ENCODE assay signal across 1 cellular context in the genomic region with DNA sequence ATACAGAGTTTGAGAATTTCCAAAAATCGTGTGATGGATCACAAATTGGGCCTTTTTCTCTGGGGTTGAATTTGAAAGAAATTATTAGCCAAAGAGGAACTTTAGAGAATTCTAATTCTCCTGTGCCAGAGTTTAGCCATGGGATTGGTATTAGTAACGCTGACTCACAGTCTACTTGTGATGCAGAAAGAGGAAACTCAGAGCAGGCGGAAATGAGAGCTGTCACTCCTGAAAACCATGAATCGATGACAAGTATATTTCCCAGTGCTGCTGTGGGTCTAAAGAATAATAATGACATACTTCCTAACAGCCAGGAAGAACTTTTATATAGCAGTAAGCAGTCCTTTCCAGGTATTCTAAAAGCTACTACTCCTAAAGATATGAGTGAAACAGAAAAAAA.
TF ChIP-seq lines count a peak whose summit lies in the region.

No MANE protein-coding gene starts in this region.

TF ChIP-seq in K562, 482 proteins besides CTCF, POLR2A, EP300 and RAD21 (continued from another document and continues in another):
- TF ChIP-seq, protein P1, sequence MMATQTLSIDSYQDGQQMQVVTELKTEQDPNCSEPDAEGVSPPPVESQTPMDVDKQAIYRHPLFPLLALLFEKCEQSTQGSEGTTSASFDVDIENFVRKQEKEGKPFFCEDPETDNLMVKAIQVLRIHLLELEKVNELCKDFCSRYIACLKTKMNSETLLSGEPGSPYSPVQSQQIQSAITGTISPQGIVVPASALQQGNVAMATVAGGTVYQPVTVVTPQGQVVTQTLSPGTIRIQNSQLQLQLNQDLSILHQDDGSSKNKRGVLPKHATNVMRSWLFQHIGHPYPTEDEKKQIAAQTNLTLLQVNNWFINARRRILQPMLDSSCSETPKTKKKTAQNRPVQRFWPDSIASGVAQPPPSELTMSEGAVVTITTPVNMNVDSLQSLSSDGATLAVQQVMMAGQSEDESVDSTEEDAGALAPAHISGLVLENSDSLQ (IDR thresholded peaks at IDR 0.05), result peak; percentile 94
- TF ChIP-seq SMARCC2 (IDR thresholded peaks at IDR 0.05; ENCODE audit: low read depth), result peak; percentile 49; the same call in 1 of the 2 replicates
- peak; percentile 82 for TF ChIP-seq FOSL1 (tag; conservative IDR thresholded peaks at IDR 0.05)
- TF ChIP-seq, protein P2, sequence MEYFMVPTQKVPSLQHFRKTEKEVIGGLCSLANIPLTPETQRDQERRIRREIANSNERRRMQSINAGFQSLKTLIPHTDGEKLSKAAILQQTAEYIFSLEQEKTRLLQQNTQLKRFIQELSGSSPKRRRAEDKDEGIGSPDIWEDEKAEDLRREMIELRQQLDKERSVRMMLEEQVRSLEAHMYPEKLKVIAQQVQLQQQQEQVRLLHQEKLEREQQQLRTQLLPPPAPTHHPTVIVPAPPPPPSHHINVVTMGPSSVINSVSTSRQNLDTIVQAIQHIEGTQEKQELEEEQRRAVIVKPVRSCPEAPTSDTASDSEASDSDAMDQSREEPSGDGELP (CRISPR knock-in tag; IDR thresholded peaks at IDR 0.05; ENCODE audit: borderline replicate concordance), result no peak
- 0 out of 4 replicates have a peak, but pooled peaks of 1 of the 2 experiments have one; percentile 17 for TF ChIP-seq TEAD1 (CRISPR knock-in tag; IDR thresholded peaks at IDR 0.05)
- TF ChIP-seq DDX20 (tag; IDR thresholded peaks at IDR 0.05; ENCODE audit: low read depth), result no peak
- TF ChIP-seq ZNF124 (CRISPR knock-in tag; IDR thresholded peaks at IDR 0.05), result no peak
- no peak for TF ChIP-seq ZNF696 (CRISPR knock-in tag; conservative IDR thresholded peaks at IDR 0.05)
- TF ChIP-seq CEBPG (CRISPR knock-in tag; IDR thresholded peaks at IDR 0.05), result peak; percentile 46; the same call in 1 of the 2 replicates
- TF ChIP-seq CEBPG (tag; conservative IDR thresholded peaks at IDR 0.05 in 1 of 2, IDR thresholded peaks at IDR 0.05 in 1 of 2), result peak in 1 of 2 experiments; percentile 25; a peak in 1 of 4 replicates
- no peak for TF ChIP-seq ZNF140 (CRISPR knock-in tag; IDR thresholded peaks at IDR 0.05)
- TF ChIP-seq BRF1 (IDR thresholded peaks at IDR 0.05; ENCODE audit: borderline replicate concordance, extremely low read depth, insufficient read length), result no peak
- no peak for TF ChIP-seq CHD4 (IDR thresholded peaks at IDR 0.05; ENCODE audit: insufficient read depth, insufficient replicate concordance, low read depth, low read length, poor library complexity, severe bottlenecking)
- TF ChIP-seq, protein P3, sequence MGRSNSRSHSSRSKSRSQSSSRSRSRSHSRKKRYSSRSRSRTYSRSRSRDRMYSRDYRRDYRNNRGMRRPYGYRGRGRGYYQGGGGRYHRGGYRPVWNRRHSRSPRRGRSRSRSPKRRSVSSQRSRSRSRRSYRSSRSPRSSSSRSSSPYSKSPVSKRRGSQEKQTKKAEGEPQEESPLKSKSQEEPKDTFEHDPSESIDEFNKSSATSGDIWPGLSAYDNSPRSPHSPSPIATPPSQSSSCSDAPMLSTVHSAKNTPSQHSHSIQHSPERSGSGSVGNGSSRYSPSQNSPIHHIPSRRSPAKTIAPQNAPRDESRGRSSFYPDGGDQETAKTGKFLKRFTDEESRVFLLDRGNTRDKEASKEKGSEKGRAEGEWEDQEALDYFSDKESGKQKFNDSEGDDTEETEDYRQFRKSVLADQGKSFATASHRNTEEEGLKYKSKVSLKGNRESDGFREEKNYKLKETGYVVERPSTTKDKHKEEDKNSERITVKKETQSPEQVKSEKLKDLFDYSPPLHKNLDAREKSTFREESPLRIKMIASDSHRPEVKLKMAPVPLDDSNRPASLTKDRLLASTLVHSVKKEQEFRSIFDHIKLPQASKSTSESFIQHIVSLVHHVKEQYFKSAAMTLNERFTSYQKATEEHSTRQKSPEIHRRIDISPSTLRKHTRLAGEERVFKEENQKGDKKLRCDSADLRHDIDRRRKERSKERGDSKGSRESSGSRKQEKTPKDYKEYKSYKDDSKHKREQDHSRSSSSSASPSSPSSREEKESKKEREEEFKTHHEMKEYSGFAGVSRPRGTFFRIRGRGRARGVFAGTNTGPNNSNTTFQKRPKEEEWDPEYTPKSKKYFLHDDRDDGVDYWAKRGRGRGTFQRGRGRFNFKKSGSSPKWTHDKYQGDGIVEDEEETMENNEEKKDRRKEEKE (IDR thresholded peaks at IDR 0.05; ENCODE audit: borderline replicate concordance in 1 of 2, control insufficient read depth in 1 of 2, low read depth in 2 of 2, low read length in 1 of 2), result no peak
- TF ChIP-seq MTA2 (IDR thresholded peaks at IDR 0.05; ENCODE audit: low read depth), result 0 out of 2 replicates have a peak, but pooled peaks have one; percentile 13
- TF ChIP-seq, protein P4, sequence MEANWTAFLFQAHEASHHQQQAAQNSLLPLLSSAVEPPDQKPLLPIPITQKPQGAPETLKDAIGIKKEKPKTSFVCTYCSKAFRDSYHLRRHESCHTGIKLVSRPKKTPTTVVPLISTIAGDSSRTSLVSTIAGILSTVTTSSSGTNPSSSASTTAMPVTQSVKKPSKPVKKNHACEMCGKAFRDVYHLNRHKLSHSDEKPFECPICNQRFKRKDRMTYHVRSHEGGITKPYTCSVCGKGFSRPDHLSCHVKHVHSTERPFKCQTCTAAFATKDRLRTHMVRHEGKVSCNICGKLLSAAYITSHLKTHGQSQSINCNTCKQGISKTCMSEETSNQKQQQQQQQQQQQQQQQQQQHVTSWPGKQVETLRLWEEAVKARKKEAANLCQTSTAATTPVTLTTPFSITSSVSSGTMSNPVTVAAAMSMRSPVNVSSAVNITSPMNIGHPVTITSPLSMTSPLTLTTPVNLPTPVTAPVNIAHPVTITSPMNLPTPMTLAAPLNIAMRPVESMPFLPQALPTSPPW (CRISPR knock-in tag; IDR thresholded peaks at IDR 0.05), result no peak
- peak; percentile 72 for TF ChIP-seq JUN (IDR thresholded peaks at IDR 0.05; ENCODE audit: borderline replicate concordance, low read depth, low read length)
- no peak for TF ChIP-seq JUN (CRISPR knock-in tag; IDR thresholded peaks at IDR 0.05; ENCODE audit: borderline replicate concordance)
- no peak for TF ChIP-seq POLR3G (IDR thresholded peaks at IDR 0.05; ENCODE audit: extremely low read depth, insufficient read length, insufficient replicate concordance)
- no peak for TF ChIP-seq RBM25 (IDR thresholded peaks at IDR 0.05; ENCODE audit: low read depth, low read length, severe bottlenecking)
- TF ChIP-seq MYBL2 (IDR thresholded peaks at IDR 0.05; ENCODE audit: low read depth), result no peak
- TF ChIP-seq MYBL2 (CRISPR knock-in tag; IDR thresholded peaks at IDR 0.05; ENCODE audit: borderline replicate concordance), result no peak
- TF ChIP-seq, protein P5, sequence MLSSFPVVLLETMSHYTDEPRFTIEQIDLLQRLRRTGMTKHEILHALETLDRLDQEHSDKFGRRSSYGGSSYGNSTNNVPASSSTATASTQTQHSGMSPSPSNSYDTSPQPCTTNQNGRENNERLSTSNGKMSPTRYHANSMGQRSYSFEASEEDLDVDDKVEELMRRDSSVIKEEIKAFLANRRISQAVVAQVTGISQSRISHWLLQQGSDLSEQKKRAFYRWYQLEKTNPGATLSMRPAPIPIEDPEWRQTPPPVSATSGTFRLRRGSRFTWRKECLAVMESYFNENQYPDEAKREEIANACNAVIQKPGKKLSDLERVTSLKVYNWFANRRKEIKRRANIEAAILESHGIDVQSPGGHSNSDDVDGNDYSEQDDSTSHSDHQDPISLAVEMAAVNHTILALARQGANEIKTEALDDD (IDR thresholded peaks at IDR 0.05), result 0 out of 2 replicates have a peak, but pooled peaks have one; percentile 42
- no peak for TF ChIP-seq ZNF431 (CRISPR knock-in tag; IDR thresholded peaks at IDR 0.05)
- TF ChIP-seq MAFK (IDR thresholded peaks at IDR 0.05; ENCODE audit: low read length), result peak; percentile 70; the same call in 1 of the 2 replicates
- peak; percentile 14; the same call in 1 of the 2 replicates for TF ChIP-seq TEAD4 (IDR thresholded peaks at IDR 0.05; ENCODE audit: low read length)
- TF ChIP-seq TEAD4 (CRISPR knock-in tag; IDR thresholded peaks at IDR 0.05; ENCODE audit: borderline replicate concordance), result no peak
- TF ChIP-seq NEUROD1 (IDR thresholded peaks at IDR 0.05; ENCODE audit: borderline replicate concordance, low read depth, low read length, partially characterized antibody), result no peak
- TF ChIP-seq, protein P6, sequence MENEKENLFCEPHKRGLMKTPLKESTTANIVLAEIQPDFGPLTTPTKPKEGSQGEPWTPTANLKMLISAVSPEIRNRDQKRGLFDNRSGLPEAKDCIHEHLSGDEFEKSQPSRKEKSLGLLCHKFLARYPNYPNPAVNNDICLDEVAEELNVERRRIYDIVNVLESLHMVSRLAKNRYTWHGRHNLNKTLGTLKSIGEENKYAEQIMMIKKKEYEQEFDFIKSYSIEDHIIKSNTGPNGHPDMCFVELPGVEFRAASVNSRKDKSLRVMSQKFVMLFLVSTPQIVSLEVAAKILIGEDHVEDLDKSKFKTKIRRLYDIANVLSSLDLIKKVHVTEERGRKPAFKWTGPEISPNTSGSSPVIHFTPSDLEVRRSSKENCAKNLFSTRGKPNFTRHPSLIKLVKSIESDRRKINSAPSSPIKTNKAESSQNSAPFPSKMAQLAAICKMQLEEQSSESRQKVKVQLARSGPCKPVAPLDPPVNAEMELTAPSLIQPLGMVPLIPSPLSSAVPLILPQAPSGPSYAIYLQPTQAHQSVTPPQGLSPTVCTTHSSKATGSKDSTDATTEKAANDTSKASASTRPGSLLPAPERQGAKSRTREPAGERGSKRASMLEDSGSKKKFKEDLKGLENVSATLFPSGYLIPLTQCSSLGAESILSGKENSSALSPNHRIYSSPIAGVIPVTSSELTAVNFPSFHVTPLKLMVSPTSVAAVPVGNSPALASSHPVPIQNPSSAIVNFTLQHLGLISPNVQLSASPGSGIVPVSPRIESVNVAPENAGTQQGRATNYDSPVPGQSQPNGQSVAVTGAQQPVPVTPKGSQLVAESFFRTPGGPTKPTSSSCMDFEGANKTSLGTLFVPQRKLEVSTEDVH (IDR thresholded peaks at IDR 0.05; ENCODE audit: low read depth, partially characterized antibody), result no peak
- TF ChIP-seq U2AF1 (optimal IDR thresholded peaks at IDR 0.05; ENCODE audit: low read depth, low read length), result no peak
- no peak for TF ChIP-seq MBD2 (IDR thresholded peaks at IDR 0.05; ENCODE audit: borderline replicate concordance, low read depth)
- TF ChIP-seq, protein P7, sequence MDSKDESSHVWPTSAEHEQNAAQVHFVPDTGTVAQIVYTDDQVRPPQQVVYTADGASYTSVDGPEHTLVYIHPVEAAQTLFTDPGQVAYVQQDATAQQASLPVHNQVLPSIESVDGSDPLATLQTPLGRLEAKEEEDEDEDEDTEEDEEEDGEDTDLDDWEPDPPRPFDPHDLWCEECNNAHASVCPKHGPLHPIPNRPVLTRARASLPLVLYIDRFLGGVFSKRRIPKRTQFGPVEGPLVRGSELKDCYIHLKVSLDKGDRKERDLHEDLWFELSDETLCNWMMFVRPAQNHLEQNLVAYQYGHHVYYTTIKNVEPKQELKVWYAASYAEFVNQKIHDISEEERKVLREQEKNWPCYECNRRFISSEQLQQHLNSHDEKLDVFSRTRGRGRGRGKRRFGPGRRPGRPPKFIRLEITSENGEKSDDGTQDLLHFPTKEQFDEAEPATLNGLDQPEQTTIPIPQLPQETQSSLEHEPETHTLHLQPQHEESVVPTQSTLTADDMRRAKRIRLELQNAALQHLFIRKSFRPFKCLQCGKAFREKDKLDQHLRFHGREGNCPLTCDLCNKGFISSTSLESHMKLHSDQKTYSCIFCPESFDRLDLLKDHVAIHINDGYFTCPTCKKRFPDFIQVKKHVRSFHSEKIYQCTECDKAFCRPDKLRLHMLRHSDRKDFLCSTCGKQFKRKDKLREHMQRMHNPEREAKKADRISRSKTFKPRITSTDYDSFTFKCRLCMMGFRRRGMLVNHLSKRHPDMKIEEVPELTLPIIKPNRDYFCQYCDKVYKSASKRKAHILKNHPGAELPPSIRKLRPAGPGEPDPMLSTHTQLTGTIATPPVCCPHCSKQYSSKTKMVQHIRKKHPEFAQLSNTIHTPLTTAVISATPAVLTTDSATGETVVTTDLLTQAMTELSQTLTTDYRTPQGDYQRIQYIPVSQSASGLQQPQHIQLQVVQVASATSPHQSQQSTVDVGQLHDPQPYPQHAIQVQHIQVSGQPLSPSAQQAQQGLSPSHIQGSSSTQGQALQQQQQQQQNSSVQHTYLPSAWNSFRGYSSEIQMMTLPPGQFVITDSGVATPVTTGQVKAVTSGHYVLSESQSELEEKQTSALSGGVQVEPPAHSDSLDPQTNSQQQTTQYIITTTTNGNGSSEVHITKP (IDR thresholded peaks at IDR 0.05; ENCODE audit: partially characterized antibody), result no peak
- no peak for TF ChIP-seq ZNF586 (CRISPR knock-in tag; conservative IDR thresholded peaks at IDR 0.05)
- TF ChIP-seq IRF2 (CRISPR knock-in tag; IDR thresholded peaks at IDR 0.05), result no peak
- no peak for TF ChIP-seq ZNF23 (CRISPR knock-in tag; IDR thresholded peaks at IDR 0.05)
- TF ChIP-seq ZNF143 (CRISPR knock-in tag; IDR thresholded peaks at IDR 0.05), result no peak
- TF ChIP-seq, protein P8, sequence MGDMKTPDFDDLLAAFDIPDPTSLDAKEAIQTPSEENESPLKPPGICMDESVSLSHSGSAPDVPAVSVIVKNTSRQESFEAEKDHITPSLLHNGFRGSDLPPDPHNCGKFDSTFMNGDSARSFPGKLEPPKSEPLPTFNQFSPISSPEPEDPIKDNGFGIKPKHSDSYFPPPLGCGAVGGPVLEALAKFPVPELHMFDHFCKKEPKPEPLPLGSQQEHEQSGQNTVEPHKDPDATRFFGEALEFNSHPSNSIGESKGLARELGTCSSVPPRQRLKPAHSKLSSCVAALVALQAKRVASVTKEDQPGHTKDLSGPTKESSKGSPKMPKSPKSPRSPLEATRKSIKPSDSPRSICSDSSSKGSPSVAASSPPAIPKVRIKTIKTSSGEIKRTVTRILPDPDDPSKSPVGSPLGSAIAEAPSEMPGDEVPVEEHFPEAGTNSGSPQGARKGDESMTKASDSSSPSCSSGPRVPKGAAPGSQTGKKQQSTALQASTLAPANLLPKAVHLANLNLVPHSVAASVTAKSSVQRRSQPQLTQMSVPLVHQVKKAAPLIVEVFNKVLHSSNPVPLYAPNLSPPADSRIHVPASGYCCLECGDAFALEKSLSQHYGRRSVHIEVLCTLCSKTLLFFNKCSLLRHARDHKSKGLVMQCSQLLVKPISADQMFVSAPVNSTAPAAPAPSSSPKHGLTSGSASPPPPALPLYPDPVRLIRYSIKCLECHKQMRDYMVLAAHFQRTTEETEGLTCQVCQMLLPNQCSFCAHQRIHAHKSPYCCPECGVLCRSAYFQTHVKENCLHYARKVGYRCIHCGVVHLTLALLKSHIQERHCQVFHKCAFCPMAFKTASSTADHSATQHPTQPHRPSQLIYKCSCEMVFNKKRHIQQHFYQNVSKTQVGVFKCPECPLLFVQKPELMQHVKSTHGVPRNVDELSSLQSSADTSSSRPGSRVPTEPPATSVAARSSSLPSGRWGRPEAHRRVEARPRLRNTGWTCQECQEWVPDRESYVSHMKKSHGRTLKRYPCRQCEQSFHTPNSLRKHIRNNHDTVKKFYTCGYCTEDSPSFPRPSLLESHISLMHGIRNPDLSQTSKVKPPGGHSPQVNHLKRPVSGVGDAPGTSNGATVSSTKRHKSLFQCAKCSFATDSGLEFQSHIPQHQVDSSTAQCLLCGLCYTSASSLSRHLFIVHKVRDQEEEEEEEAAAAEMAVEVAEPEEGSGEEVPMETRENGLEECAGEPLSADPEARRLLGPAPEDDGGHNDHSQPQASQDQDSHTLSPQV (IDR thresholded peaks at IDR 0.05), result peak; percentile 66
- TF ChIP-seq, protein P9, sequence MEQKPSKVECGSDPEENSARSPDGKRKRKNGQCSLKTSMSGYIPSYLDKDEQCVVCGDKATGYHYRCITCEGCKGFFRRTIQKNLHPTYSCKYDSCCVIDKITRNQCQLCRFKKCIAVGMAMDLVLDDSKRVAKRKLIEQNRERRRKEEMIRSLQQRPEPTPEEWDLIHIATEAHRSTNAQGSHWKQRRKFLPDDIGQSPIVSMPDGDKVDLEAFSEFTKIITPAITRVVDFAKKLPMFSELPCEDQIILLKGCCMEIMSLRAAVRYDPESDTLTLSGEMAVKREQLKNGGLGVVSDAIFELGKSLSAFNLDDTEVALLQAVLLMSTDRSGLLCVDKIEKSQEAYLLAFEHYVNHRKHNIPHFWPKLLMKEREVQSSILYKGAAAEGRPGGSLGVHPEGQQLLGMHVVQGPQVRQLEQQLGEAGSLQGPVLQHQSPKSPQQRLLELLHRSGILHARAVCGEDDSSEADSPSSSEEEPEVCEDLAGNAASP (IDR thresholded peaks at IDR 0.05), result no peak
- TF ChIP-seq CREM (IDR thresholded peaks at IDR 0.05; ENCODE audit: low read depth), result peak; percentile 71
